9 cellular contexts compared by ENCODE assay signal in the genomic region with DNA sequence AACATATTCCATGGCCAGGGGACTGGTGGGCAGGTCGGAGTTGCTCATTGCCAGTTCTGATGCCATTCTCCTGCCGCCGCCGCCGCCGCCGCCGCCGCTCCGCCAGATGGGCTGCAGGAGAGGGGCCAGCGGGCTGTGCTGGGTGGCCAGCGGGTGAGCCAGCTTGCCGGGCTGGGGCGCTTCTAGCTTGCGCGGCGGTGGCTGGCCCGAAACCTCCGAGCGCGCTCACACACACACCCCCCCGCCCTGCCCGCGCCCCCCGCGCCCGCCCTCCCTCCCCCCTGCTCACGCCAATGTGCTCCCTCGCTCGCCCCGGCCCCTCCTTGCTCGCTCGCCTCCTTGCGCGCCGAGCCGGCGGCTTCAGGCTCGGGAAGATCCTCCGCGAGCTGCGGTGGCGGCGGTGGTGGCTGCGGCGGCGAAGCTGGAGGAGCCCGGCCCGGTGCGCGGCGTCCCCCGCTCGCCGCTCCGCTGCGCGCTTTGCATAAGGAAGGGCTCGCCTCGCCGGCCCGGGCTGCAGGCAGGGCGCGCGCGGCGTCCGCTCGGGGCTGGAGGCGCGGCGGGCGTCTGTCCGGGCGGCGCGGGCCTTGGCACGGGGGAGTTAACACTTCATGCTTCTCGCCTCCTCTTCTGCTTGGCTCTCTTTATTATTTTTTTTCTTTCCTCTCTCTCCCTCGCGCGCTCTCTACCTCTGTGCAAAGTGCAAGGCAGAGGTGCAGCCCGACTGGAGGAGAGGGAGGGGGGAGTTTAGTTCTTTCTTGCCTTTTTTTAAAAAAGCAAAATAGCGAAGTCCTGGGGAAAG. TPM values are rescaled to one million over a fixed set of nuclear protein-coding genes. Genes with fewer than 3 reads are reported as not detected.
DNase-seq lines count a peak whose midpoint lies in the region; ATAC-seq, FAIRE-seq and TF ChIP-seq lines count a peak whose summit lies in the region.
"Had no signal": no experiment of that assay in that cellular context is flagged by ENCODE, and none has a peak within 500 bp of the region (broad histone marks: within the 10 kb centered on the region; RNA-seq: fewer than 3 reads in every experiment).

No MANE protein-coding gene starts in this region.

- peaks cover 36% of the 10 kb centered on the region for H3K27me3 Mint-ChIP-seq in activated naive CD8-positive, alpha-beta T cell
- peaks cover 10% of the 10 kb centered on the region for H3K27me3 Mint-ChIP-seq in glutamatergic neuron (ENCODE audit: unreplicated experiment)

- no peak for TF ChIP-seq CTCF in AG09309 (IDR thresholded peaks at IDR 0.05; ENCODE audit: control insufficient read depth, insufficient read depth, low read depth, low read length, missing control alignments)
- TF ChIP-seq CTCF in glutamatergic neuron (IDR thresholded peaks at IDR 0.05; ENCODE audit: partially characterized antibody, unreplicated experiment): no peak

- H3K9me3 Mint-ChIP-seq in activated naive CD8-positive, alpha-beta T cell (ENCODE audit: low read depth): no peaks in the 10 kb centered on the region
- H3K9me3 Mint-ChIP-seq in glutamatergic neuron (ENCODE audit: unreplicated experiment): peaks cover 13% of the 10 kb centered on the region

- peak; percentile 62 for ATAC-seq in GM19467 (IDR thresholded peaks at IDR 0.05; ENCODE audit: unreplicated experiment)
- ATAC-seq: HCT116 had no signal

- peak overlapping the region; percentile 91 for H3K4me3 Mint-ChIP-seq in activated naive CD8-positive, alpha-beta T cell
- peak overlapping the region; percentile 97 for H3K4me3 Mint-ChIP-seq in glutamatergic neuron (ENCODE audit: unreplicated experiment)

- peaks cover 26% of the 10 kb centered on the region for H3K4me1 Mint-ChIP-seq in activated naive CD8-positive, alpha-beta T cell (ENCODE audit: low read depth)
- H3K4me1 Mint-ChIP-seq in glutamatergic neuron (ENCODE audit: low read depth, unreplicated experiment): peaks cover 7% of the 10 kb centered on the region

- peak overlapping the region; percentile 57 for H3K4me3 ChIP-seq in AG09309 (ENCODE audit: control insufficient read depth, low read depth, low read length)

- FAIRE-seq in GM19239 (lab: Jason Lieb, UNC): no peak

- peak overlapping the region; percentile 46 for H3K27ac Mint-ChIP-seq in activated naive CD8-positive, alpha-beta T cell
- H3K27ac Mint-ChIP-seq in glutamatergic neuron (ENCODE audit: unreplicated experiment): peak overlapping the region; percentile 85

- DNase-seq in AG09309 (ENCODE audit: low read depth): no peak
- peak; percentile 85 for DNase-seq in NCI-H748 (lab: John Stamatoyannopoulos, UW; ENCODE audit: unreplicated experiment)
- peak; percentile 77 for DNase-seq in glutamatergic neuron
- DNase-seq in nucleus accumbens (lab: John Stamatoyannopoulos, UW): peak in 48 of 56 donors; percentile 8 to 79 (median 62)
- no peak for DNase-seq in GM19239 (ENCODE audit: insufficient read length, low spot score)
- no peak for DNase-seq in DMS79 treated with DMSO at 0.1 percent for 48 hours (lab: John Stamatoyannopoulos, UW)

- no peaks in the 10 kb centered on the region for H3K36me3 Mint-ChIP-seq in activated naive CD8-positive, alpha-beta T cell
- no peaks in the 10 kb centered on the region for H3K36me3 Mint-ChIP-seq in glutamatergic neuron (ENCODE audit: unreplicated experiment)

RNA-seq across cellular contexts. Expression of a gene that starts 0.5 kb away (rescaled TPM):
- total RNA-seq in glutamatergic neuron (ENCODE audit: unreplicated experiment): 5.0 TPM

Comparison
In these comparisons a context has a peak if more than half of its experiments do, and no peak if none do; other contexts are left out.
1. DNase-seq: peak in NCI-H748 (single experiment), glutamatergic neuron (single experiment) and nucleus accumbens (48 of 56); none in AG09309 (single experiment), GM19239 (single experiment) and DMS79 treated with DMSO at 0.1 percent for 48 hours (single experiment).